In genomic region chr10:26909753-26910152, GRCh38 we compare ENCODE assay signal across 24 cellular contexts.
"Had no signal": no experiment of that assay in that cellular context is flagged by ENCODE, and none has a peak within 500 bp of the region (broad histone marks: within the 10 kb centered on the region; RNA-seq: fewer than 3 reads in every experiment).

No MANE protein-coding gene starts in this region.

- H3K9me3 ChIP-seq: pancreas, suprapubic skin, thyroid gland, upper lobe of left lung, vagina had no signal

- H3K4me3 Mint-ChIP-seq: dendritic cell treated with granulocyte-macrophage colony-stimulating factor and Interleukin-4, amounts not matched to agents 40 ng/mL and 50 ng/mL, for 4 days; natural killer cell treated with Interleukin-12 subunit alpha and Interleukin-12 subunit beta and Interleukin-15 and Interleukin-18, amount 100 ng/mL, for 72 hours; neural progenitor cell had no signal

- H3K36me3 Mint-ChIP-seq: natural killer cell treated with Interleukin-12 subunit alpha and Interleukin-12 subunit beta and Interleukin-15 and Interleukin-18, amount 100 ng/mL, for 72 hours; neural progenitor cell had no signal

- H3K4me1 ChIP-seq: neural progenitor cell, pancreas, suprapubic skin, thyroid gland, upper lobe of left lung, vagina had no signal

- DNase-seq: cerebellar nuclear complex; erythroblast; foreskin melanocyte; head of caudate nucleus; hippocampal formation; left colon; left ventricle myocardium superior; mesenchymal stem cell; midbrain; nucleus accumbens; pancreas; right cardiac atrium; stimulated activated CD4-positive, alpha-beta T cell treated with anti-CD3 and anti-CD28 coated beads, Interleukin-2, amount 100 ng/mL, for 24 hours; stimulated activated naive CD4-positive, alpha-beta T cell; thyroid gland; upper lobe of left lung had no signal

- ATAC-seq: left colon; left ventricle myocardium superior; natural killer cell treated with Interleukin-12 subunit alpha and Interleukin-12 subunit beta and Interleukin-15 and Interleukin-18, amount 100 ng/mL, for 72 hours; pancreas; right cardiac atrium had no signal

- H3K27me3 Mint-ChIP-seq: progenitor cell of endocrine pancreas had no signal

- H3K4me3 ChIP-seq: lung, neural progenitor cell, pancreas, skin epidermis, suprapubic skin, thyroid gland, upper lobe of left lung, vagina had no signal

- H3K27ac ChIP-seq: neural progenitor cell, pancreas, skin epidermis, suprapubic skin, thyroid gland, upper lobe of left lung, vagina had no signal

- H3K4me2 ChIP-seq: neural progenitor cell had no signal

- H3K27ac Mint-ChIP-seq: dendritic cell treated with granulocyte-macrophage colony-stimulating factor and Interleukin-4, amounts not matched to agents 40 ng/mL and 50 ng/mL, for 4 days; natural killer cell treated with Interleukin-12 subunit alpha and Interleukin-12 subunit beta and Interleukin-15 and Interleukin-18, amount 100 ng/mL, for 72 hours; neural progenitor cell; progenitor cell of endocrine pancreas had no signal

- H2AFZ ChIP-seq: neural progenitor cell had no signal

- H3K9ac ChIP-seq: neural progenitor cell had no signal

- H3K9me3 Mint-ChIP-seq: natural killer cell treated with Interleukin-12 subunit alpha and Interleukin-12 subunit beta and Interleukin-15 and Interleukin-18, amount 100 ng/mL, for 72 hours; neural progenitor cell had no signal

- H3K4me1 Mint-ChIP-seq: neural progenitor cell had no signal

- H3K36me3 ChIP-seq: neural progenitor cell, pancreas, suprapubic skin, thyroid gland, upper lobe of left lung, vagina had no signal

- H3K27me3 ChIP-seq: neural progenitor cell, pancreas, suprapubic skin, thyroid gland, upper lobe of left lung, vagina had no signal
